ENCODE assay signal across 21 cellular contexts in genomic region chr15:39432007-39432406, GRCh38.
"Had no signal": no experiment of that assay in that cellular context is flagged by ENCODE, and none has a peak within 500 bp of the region (broad histone marks: within the 10 kb centered on the region; RNA-seq: fewer than 3 reads in every experiment).

No MANE protein-coding gene starts in this region.

- ATAC-seq: activated CD8-positive, alpha-beta memory T cell treated with anti-CD3 and anti-CD28 coated beads, Interleukin-2, amount 10 ng/mL, durations not matched to agents 7 days and 5 days; left lung; naive thymus-derived CD8-positive, alpha-beta T cell; sciatic nerve; stimulated activated naive B cell treated with anti-CD40 and anti-IgM and Interleukin-4, amounts not matched to agents 10 μg/mL and 1 μg/mL and 100 μg/mL, for 72 hours; T-cell had no signal

- H3K36me3 Mint-ChIP-seq: activated CD8-positive, alpha-beta memory T cell treated with anti-CD3 and anti-CD28 coated beads, Interleukin-2, amount 10 ng/mL, durations not matched to agents 7 days and 5 days; activated naive CD8-positive, alpha-beta T cell treated with anti-CD3 and anti-CD28 coated beads for 36 hours; memory B cell; naive thymus-derived CD8-positive, alpha-beta T cell; stimulated activated naive B cell treated with anti-CD40 and anti-IgM and Interleukin-4, amounts not matched to agents 10 μg/mL and 1 μg/mL and 100 μg/mL, for 72 hours; T-cell had no signal

- H3K27me3 ChIP-seq: cardiac muscle cell, left lung, ovary, thyroid gland had no signal

- DNase-seq: activated CD4-positive, alpha-beta memory T cell treated with anti-CD3 and anti-CD28 coated beads, Interleukin-2, amount 10 ng/mL, durations not matched to agents 7 days and 5 days; activated CD4-positive, alpha-beta T cell treated with anti-CD3 and anti-CD28 coated beads for 48 hours; activated CD4-positive, CD25-positive, alpha-beta regulatory T cell; activated CD8-positive, alpha-beta memory T cell treated with anti-CD3 and anti-CD28 coated beads, Interleukin-2, amount 10 ng/mL, durations not matched to agents 7 days and 5 days; activated naive CD4-positive, alpha-beta T cell; activated naive CD8-positive, alpha-beta T cell treated with anti-CD3 and anti-CD28 coated beads for 36 hours; amniotic stem cell; dorsolateral prefrontal cortex; foreskin melanocyte; kidney; left lung; naive thymus-derived CD8-positive, alpha-beta T cell; ovary; spleen; stimulated activated naive B cell treated with anti-CD40 and anti-IgM and Interleukin-4, amounts not matched to agents 10 μg/mL and 1 μg/mL and 100 μg/mL, for 72 hours; T-cell; thyroid gland had no signal

- H3K27ac ChIP-seq: cardiac muscle cell, dorsolateral prefrontal cortex, epithelial cell of prostate, left lung, ovary, spleen, thyroid gland had no signal

- H3K9me3 Mint-ChIP-seq: activated naive CD8-positive, alpha-beta T cell treated with anti-CD3 and anti-CD28 coated beads for 36 hours; memory B cell; stimulated activated naive B cell treated with anti-CD40 and anti-IgM and Interleukin-4, amounts not matched to agents 10 μg/mL and 1 μg/mL and 100 μg/mL, for 72 hours; T-cell had no signal

- H3K4me1 Mint-ChIP-seq: memory B cell had no signal

- H3K27ac Mint-ChIP-seq: activated CD4-positive, alpha-beta memory T cell treated with anti-CD3 and anti-CD28 coated beads, Interleukin-2, amount 10 ng/mL, durations not matched to agents 7 days and 5 days; activated CD8-positive, alpha-beta memory T cell treated with anti-CD3 and anti-CD28 coated beads, Interleukin-2, amount 10 ng/mL, durations not matched to agents 7 days and 5 days; activated naive CD8-positive, alpha-beta T cell treated with anti-CD3 and anti-CD28 coated beads for 36 hours; memory B cell; stimulated activated naive B cell treated with anti-CD40 and anti-IgM and Interleukin-4, amounts not matched to agents 10 μg/mL and 1 μg/mL and 100 μg/mL, for 72 hours; T-cell had no signal

- H3K4me3 Mint-ChIP-seq: activated CD4-positive, alpha-beta memory T cell treated with anti-CD3 and anti-CD28 coated beads, Interleukin-2, amount 10 ng/mL, durations not matched to agents 7 days and 5 days; activated CD8-positive, alpha-beta memory T cell treated with anti-CD3 and anti-CD28 coated beads, Interleukin-2, amount 10 ng/mL, durations not matched to agents 7 days and 5 days; activated naive CD8-positive, alpha-beta T cell treated with anti-CD3 and anti-CD28 coated beads for 36 hours; memory B cell; naive thymus-derived CD8-positive, alpha-beta T cell; stimulated activated naive B cell treated with anti-CD40 and anti-IgM and Interleukin-4, amounts not matched to agents 10 μg/mL and 1 μg/mL and 100 μg/mL, for 72 hours; T-cell had no signal

- H3K9me3 ChIP-seq: ovary, spleen, thyroid gland had no signal

- H3K36me3 ChIP-seq: cardiac muscle cell, left lung, ovary, spleen, thyroid gland had no signal

- H3K4me3 ChIP-seq: cardiac muscle cell, dorsolateral prefrontal cortex, left lung, ovary, spleen, thyroid gland had no signal
